ENCODE assay signal across 19 cellular contexts in genomic region chr18:45569566-45569965, GRCh38. TPM values are rescaled to one million over a fixed set of nuclear protein-coding genes. Genes with fewer than 3 reads are reported as not detected.
DNase-seq lines count a peak whose midpoint lies in the region; ATAC-seq and TF ChIP-seq lines count a peak whose summit lies in the region.
"Had no signal": no experiment of that assay in that cellular context is flagged by ENCODE, and none has a peak within 500 bp of the region (broad histone marks: within the 10 kb centered on the region; RNA-seq: fewer than 3 reads in every experiment).

No MANE protein-coding gene starts in this region.

- H3K9me3 ChIP-seq in left ventricle myocardium inferior (replicated peaks) (no peaks in the 10 kb centered on the region), right cardiac atrium (ENCODE audit: control insufficient read depth, low read length) (no peaks in the 10 kb centered on the region)
- H3K9me3 ChIP-seq: A549, Caco-2, SJSA1 had no signal

- H3K36me3 ChIP-seq in left ventricle myocardium inferior: no peaks in the 10 kb centered on the region
- H3K36me3 ChIP-seq: SJSA1 had no signal

- H3K4me1 ChIP-seq in left ventricle myocardium inferior (peaks cover 16% of the 10 kb centered on the region), right cardiac atrium (ENCODE audit: control insufficient read depth, insufficient read depth, low read length) (no peaks in the 10 kb centered on the region)

- H3K4me3 ChIP-seq in left ventricle myocardium inferior: no peak overlapping the region
- H3K4me3 ChIP-seq in right cardiac atrium (ENCODE audit: low read length): no peak overlapping the region
- no peak overlapping the region for H3K4me3 ChIP-seq in foreskin fibroblast (ENCODE audit: low read depth in 1 of 2, low read length in 2 of 2)
- H3K4me3 ChIP-seq: A549, SJSA1 had no signal

- intact Hi-C loops in left ventricle myocardium inferior (cut with micrococcal nuclease) (no loop called here), right cardiac atrium (cut with DNase I) (no loop called here)

- no peak for ATAC-seq in right cardiac atrium
- ATAC-seq: A549 had no signal

- TF ChIP-seq CTCF in left ventricle myocardium inferior (IDR thresholded peaks at IDR 0.05; ENCODE audit: borderline replicate concordance) (no peak), foreskin fibroblast (IDR thresholded peaks at IDR 0.05; ENCODE audit: low read depth, low read length) (no peak)

- DNase-seq in left ventricle myocardium inferior (peak; percentile 25), right cardiac atrium (no peak), NCI-H2029 treated with DMSO at 0.1 percent for 48 hours (lab: John Stamatoyannopoulos, UW) (peak; percentile 22), astrocyte of the hippocampus (ENCODE audit: low read depth, low spot score) (peak; percentile 10), foreskin fibroblast (no peak), NCI-H1105 (lab: John Stamatoyannopoulos, UW) (no peak), NCI-H510A (lab: John Stamatoyannopoulos, UW) (no peak)
- DNase-seq: Caco-2, H7, IMR-90, Kasumi-1, NCI-H1417 treated with DMSO at 0.1 percent for 48 hours, NCI-H1930, NCI-H2227 treated with DMSO at 0.1 percent for 48 hours had no signal

- H3K27me3 ChIP-seq in left ventricle myocardium inferior (ENCODE audit: low read depth) (peaks cover 13% of the 10 kb centered on the region), right cardiac atrium (ENCODE audit: control insufficient read depth, insufficient read depth) (no peaks in the 10 kb centered on the region)
- H3K27me3 ChIP-seq: SJSA1 had no signal

- WGBS in right cardiac atrium: 30% methylated on average over 2 of the region's 2 CpGs

- no peak overlapping the region for H3K27ac ChIP-seq in left ventricle myocardium inferior (replicated peaks)
- H3K27ac ChIP-seq in right cardiac atrium (ENCODE audit: low read length): no peak overlapping the region
- H3K27ac ChIP-seq: A549, C4-2B, RWPE1, SJSA1 had no signal

RNA-seq across cellular contexts. Expression of gene SLC14A2, which starts 45.7 kb away (rescaled TPM):
- total RNA-seq in left ventricle myocardium inferior (0.05 TPM), right cardiac atrium (under 1 TPM; 0.14 to 0.21 (median 0.18) TPM)
- 0.07 TPM for polyA plus RNA-seq in right cardiac atrium
- total RNA-seq: H7, HT1080, IMR-90, SJSA1 had no signal
- polyA plus RNA-seq: A549 had no signal

Comparison
In these comparisons a context has a peak if more than half of its experiments do, and no peak if none do; other contexts are left out.
1. DNase-seq: peak in left ventricle myocardium inferior (single experiment), NCI-H2029 treated with DMSO at 0.1 percent for 48 hours (single experiment) and astrocyte of the hippocampus (single experiment); none in right cardiac atrium (0 of 3), foreskin fibroblast (0 of 2), NCI-H1105 (single experiment) and NCI-H510A (single experiment).